34 cellular contexts compared by ENCODE assay signal in genomic region chr6:23021487-23021886, GRCh38.
A peak's percentile ranks its signal among the peaks of the same experiment; 100 is the strongest.
DNase-seq lines count a peak whose midpoint lies in the region; ATAC-seq, FAIRE-seq and TF ChIP-seq lines count a peak whose summit lies in the region.
"Had no signal": no experiment of that assay in that cellular context is flagged by ENCODE, and none has a peak within 500 bp of the region (broad histone marks: within the 10 kb centered on the region; RNA-seq: fewer than 3 reads in every experiment).

No MANE protein-coding gene starts in this region.

- TF ChIP-seq CTCF in HepG2 (CRISPR knock-in tag; IDR thresholded peaks at IDR 0.05) (no peak), right lobe of liver (IDR thresholded peaks at IDR 0.05) (no peak), foreskin keratinocyte (conservative IDR thresholded peaks at IDR 0.05) (no peak)

- no peak for TF ChIP-seq POLR2A in HepG2 (IDR thresholded peaks at IDR 0.05; ENCODE audit: insufficient read depth in 1 of 2, low read depth in 2 of 2, low read length in 2 of 2)
- TF ChIP-seq POLR2A in right lobe of liver (IDR thresholded peaks at IDR 0.05): no peak

- no peak overlapping the region for H4K91ac ChIP-seq in trophoblast cell (ENCODE audit: low read depth, low read length)

- H2AFZ ChIP-seq in HepG2 (ENCODE audit: low read length): no peak overlapping the region
- H2AFZ ChIP-seq in trophoblast cell (ENCODE audit: insufficient read depth, low read length, poor library complexity): no peak overlapping the region

- no TSS peak for BruUV-seq in HepG2 (replicated peaks; lab: Mats Ljungman, UMichigan)

- H3K4me1 ChIP-seq in HepG2 (ENCODE audit: insufficient read depth, low read length) (no peaks in the 10 kb centered on the region), right lobe of liver (no peaks in the 10 kb centered on the region), trophoblast cell (ENCODE audit: control insufficient read depth in 1 of 2, insufficient read depth in 2 of 2, low read length in 2 of 2) (no peaks in the 10 kb centered on the region), foreskin keratinocyte (no peaks in the 10 kb centered on the region)
- H3K4me1 ChIP-seq: A549; BE2C; BLaER1; BLaER1 treated with 17β-estradiol and CSF1 and Interleukin-3, amounts not matched to agents 10 nM and 100 nM; Caco-2 had no signal

- no peak overlapping the region for H3K9ac ChIP-seq in HepG2 (ENCODE audit: insufficient read depth, low read depth, low read length)
- H3K9ac ChIP-seq in trophoblast cell (ENCODE audit: low read length): no peak overlapping the region
- H3K9ac ChIP-seq: BLaER1; BLaER1 treated with 17β-estradiol and CSF1 and Interleukin-3, amounts not matched to agents 10 nM and 100 nM had no signal

- DNase-seq in DMS53 treated with DMSO at 0.1 percent for 48 hours (lab: John Stamatoyannopoulos, UW; ENCODE audit: unreplicated experiment) (peak; percentile 52), DMS53 (lab: John Stamatoyannopoulos, UW) (no peak), HepG2 (ENCODE audit: low spot score) (no peak), right lobe of liver (no peak), HTR-8/SVneo (ENCODE audit: insufficient read length, low spot score) (no peak), trophoblast cell (peak; percentile 57 to 88), H4 (ENCODE audit: low spot score) (no peak), foreskin keratinocyte (no peak)
- DNase-seq: 8988T; ACHN; AML-193; BE2C; C1 segment of cervical spinal cord; Caco-2; Calu3; CD4-positive, alpha-beta memory T cell; CD4-positive, alpha-beta T cell; CD4-positive, CD25-positive, alpha-beta regulatory T cell; CD8-positive, alpha-beta memory T cell; CD8-positive, alpha-beta T cell; COR-L47; DMS 273 treated with DMSO at 0.1 percent for 48 hours; DMS153; DMS79; DMS79 treated with DMSO at 0.1 percent for 48 hours; DND-41; EL had no signal

- no peak overlapping the region for H3K4ac ChIP-seq in trophoblast cell (ENCODE audit: low read depth, low read length)

- TF ChIP-seq RAD21 in HepG2 (CRISPR knock-in tag; IDR thresholded peaks at IDR 0.05): no peak

- no peak overlapping the region for H4K8ac ChIP-seq in trophoblast cell (ENCODE audit: low read depth, low read length)

- H2BK5ac ChIP-seq in trophoblast cell (ENCODE audit: low read depth, low read length, poor library complexity): no peak overlapping the region

- H3K4me3 ChIP-seq in HepG2 (replicated peaks in 1 of 3; ENCODE audit: insufficient read depth in 1 of 3, low read depth in 2 of 3, low read length in 3 of 3): no peak overlapping the region
- H3K4me3 ChIP-seq in right lobe of liver: no peak overlapping the region
- H3K4me3 ChIP-seq in trophoblast cell (ENCODE audit: low read depth, low read length): no peak overlapping the region
- H3K4me3 ChIP-seq: A549; BLaER1; BLaER1 treated with 17β-estradiol and CSF1 and Interleukin-3, amounts not matched to agents 10 nM and 100 nM had no signal

- H3K36me3 ChIP-seq in HepG2 (replicated peaks in 1 of 2; ENCODE audit: control insufficient read depth in 1 of 2, insufficient read depth in 2 of 2, low read length in 2 of 2) (no peaks in the 10 kb centered on the region), right lobe of liver (no peaks in the 10 kb centered on the region), trophoblast cell (ENCODE audit: control insufficient read depth in 1 of 2, insufficient read depth in 2 of 2, low read length in 2 of 2) (no peaks in the 10 kb centered on the region)
- H3K36me3 ChIP-seq: BE2C; BLaER1; BLaER1 treated with 17β-estradiol and CSF1 and Interleukin-3, amounts not matched to agents 10 nM and 100 nM had no signal

- no peak overlapping the region for H4K12ac ChIP-seq in trophoblast cell (ENCODE audit: low read depth, low read length)

- peaks cover 71% of the 10 kb centered on the region for H3K9me3 ChIP-seq in HepG2 (ENCODE audit: low read length)
- no peaks in the 10 kb centered on the region for H3K9me3 ChIP-seq in right lobe of liver
- no peaks in the 10 kb centered on the region for H3K9me3 ChIP-seq in trophoblast cell (ENCODE audit: insufficient read depth, low read depth, low read length)
- H3K9me3 ChIP-seq: A549; BE2C; BLaER1; BLaER1 treated with 17β-estradiol and CSF1 and Interleukin-3, amounts not matched to agents 10 nM and 100 nM; Caco-2 had no signal

- no peaks in the 10 kb centered on the region for H3K27me3 ChIP-seq in HepG2 (ENCODE audit: control insufficient read depth in 1 of 2, insufficient read depth in 2 of 2, low read length in 2 of 2)
- no peaks in the 10 kb centered on the region for H3K27me3 ChIP-seq in right lobe of liver
- H3K27me3 ChIP-seq in trophoblast cell (ENCODE audit: insufficient read depth, low read length): no peaks in the 10 kb centered on the region
- no peaks in the 10 kb centered on the region for H3K27me3 ChIP-seq in foreskin keratinocyte
- H3K27me3 ChIP-seq: BE2C; BLaER1; BLaER1 treated with 17β-estradiol and CSF1 and Interleukin-3, amounts not matched to agents 10 nM and 100 nM had no signal

- no peak overlapping the region for H3K4me2 ChIP-seq in HepG2 (ENCODE audit: low read depth, low read length)
- H3K4me2 ChIP-seq in trophoblast cell (ENCODE audit: low read length): no peak overlapping the region
- H3K4me2 ChIP-seq: A549; BLaER1; BLaER1 treated with 17β-estradiol and CSF1 and Interleukin-3, amounts not matched to agents 10 nM and 100 nM had no signal

- CTCF ChIA-PET in HepG2 (lab: Yijun Ruan, JAX; ENCODE audit: low intra/inter-chr PET ratio, low total read pairs): no interaction called here

- in situ Hi-C loops in HepG2 (cut with HindIII; ENCODE audit: extremely low pct_ligation_motif_present, low pct_unique_long_range_greater_than_20kb): no loop called here

- FAIRE-seq in HepG2 (lab: Jason Lieb, UNC): no peak
- peak; percentile 9 for FAIRE-seq in HTR-8/SVneo (lab: Jason Lieb, UNC)
- FAIRE-seq: A204.1, A549, D721Med had no signal

- no peaks in the 10 kb centered on the region for H4K20me1 ChIP-seq in HepG2 (ENCODE audit: insufficient read depth, low read length)
- H4K20me1 ChIP-seq: BLaER1; BLaER1 treated with 17β-estradiol and CSF1 and Interleukin-3, amounts not matched to agents 10 nM and 100 nM had no signal

- H3K23ac ChIP-seq in trophoblast cell (ENCODE audit: low read length): no peak overlapping the region

- no peak for ATAC-seq in HepG2
- ATAC-seq in right lobe of liver: no peak
- ATAC-seq in foreskin keratinocyte: no peak
- ATAC-seq: A549; CD8-positive, alpha-beta T cell had no signal

- POLR2A ChIA-PET in HepG2 (lab: Yijun Ruan, JAX): no interaction called here

- H3K27ac ChIP-seq in HepG2 (ENCODE audit: extremely low read length, insufficient read depth, low read length) (no peak overlapping the region), right lobe of liver (no peak overlapping the region), trophoblast cell (ENCODE audit: low read depth, low read length) (no peak overlapping the region), foreskin keratinocyte (no peak overlapping the region)
- H3K27ac ChIP-seq: 22Rv1; A549; BLaER1; BLaER1 treated with 17β-estradiol and CSF1 and Interleukin-3, amounts not matched to agents 10 nM and 100 nM; C4-2B had no signal

- H2BK120ac ChIP-seq in trophoblast cell (ENCODE audit: insufficient read depth, low read length, poor library complexity): no peak overlapping the region

- TF ChIP-seq EP300 in HepG2 (IDR thresholded peaks at IDR 0.05; ENCODE audit: low read depth in 2 of 2, low read length in 2 of 2): no peak
- TF ChIP-seq EP300 in HepG2 (CRISPR knock-in tag; IDR thresholded peaks at IDR 0.05; ENCODE audit: borderline replicate concordance): no peak

- intact Hi-C loops in HepG2 (cut with micrococcal nuclease; ENCODE audit: unreplicated experiment) (no loop called here), right lobe of liver (cut with DNase I) (no loop called here)

- H3K79me1 ChIP-seq in trophoblast cell (ENCODE audit: low read length): no peaks in the 10 kb centered on the region

- no peaks in the 10 kb centered on the region for H3K79me2 ChIP-seq in HepG2 (ENCODE audit: insufficient read depth, low read length)
- H3K79me2 ChIP-seq in trophoblast cell (ENCODE audit: control insufficient read depth, insufficient read depth, low read length, poor library complexity): no peaks in the 10 kb centered on the region

- H2AK5ac ChIP-seq in trophoblast cell (ENCODE audit: low read length): no peak overlapping the region

- no peak overlapping the region for H3K18ac ChIP-seq in trophoblast cell (ENCODE audit: low read length)

- H2BK12ac ChIP-seq in trophoblast cell (ENCODE audit: low read length): no peak overlapping the region

- no peak overlapping the region for H3K14ac ChIP-seq in trophoblast cell (ENCODE audit: low read length)

TF ChIP-seq in HepG2, 621 proteins besides CTCF, POLR2A, EP300 and RAD21:
- TF ChIP-seq ZNF7 (CRISPR knock-in tag; IDR thresholded peaks at IDR 0.05): peak; percentile 72
- TF ChIP-seq JARID2 (CRISPR knock-in tag; IDR thresholded peaks at IDR 0.05; ENCODE audit: insufficient replicate concordance): no peak
- no peak for TF ChIP-seq MTA3 (CRISPR knock-in tag; IDR thresholded peaks at IDR 0.05)
- TF ChIP-seq XRCC5 (optimal IDR thresholded peaks at IDR 0.05; ENCODE audit: low read length): no peak
- no peak for TF ChIP-seq MXD4 (CRISPR knock-in tag; IDR thresholded peaks at IDR 0.05)

Comparison
In these comparisons a context has a peak if more than half of its experiments do, and no peak if none do; other contexts are left out.
1. DNase-seq: peak in DMS53 treated with DMSO at 0.1 percent for 48 hours (single experiment) and trophoblast cell (2 of 2); none in DMS53 (single experiment), HepG2 (single experiment), right lobe of liver (0 of 3), HTR-8/SVneo (single experiment), H4 (single experiment) and foreskin keratinocyte (0 of 2).